7 cellular contexts compared by ENCODE assay signal in genomic region chr7:135508853-135509588, GRCh38. TPM values are rescaled to one million over a fixed set of nuclear protein-coding genes. Genes with fewer than 3 reads are reported as not detected.
DNase-seq lines count a peak whose midpoint lies in the region; ATAC-seq lines count a peak whose summit lies in the region.

No MANE protein-coding gene starts in this region.

- H3K9ac ChIP-seq in ES-I3 (ENCODE audit: low read depth, low read length): peak overlapping the region; percentile 99

- no peak overlapping the region for H3K4me3 Mint-ChIP-seq in activated naive CD4-positive, alpha-beta T cell treated with anti-CD3 and anti-CD28 coated beads, Interleukin-2, amount 10 ng/mL, durations not matched to agents 7 days and 5 days

- H3K4me1 Mint-ChIP-seq in activated naive CD4-positive, alpha-beta T cell treated with anti-CD3 and anti-CD28 coated beads, Interleukin-2, amount 10 ng/mL, durations not matched to agents 7 days and 5 days: peaks cover 9% of the 10 kb centered on the region

- H3K36me3 Mint-ChIP-seq in activated naive CD4-positive, alpha-beta T cell treated with anti-CD3 and anti-CD28 coated beads, Interleukin-2, amount 10 ng/mL, durations not matched to agents 7 days and 5 days: peaks cover 2% of the 10 kb centered on the region

- peak; percentile 21 for ATAC-seq in GM21737 (IDR thresholded peaks at IDR 0.05; ENCODE audit: unreplicated experiment)
- peak; percentile 11 for ATAC-seq in left ventricle myocardium superior

- no peaks in the 10 kb centered on the region for H3K9me3 ChIP-seq in ES-I3 (ENCODE audit: control insufficient read depth, insufficient read depth, low read length)

- H3K27ac Mint-ChIP-seq in activated naive CD4-positive, alpha-beta T cell treated with anti-CD3 and anti-CD28 coated beads, Interleukin-2, amount 10 ng/mL, durations not matched to agents 7 days and 5 days: no peak overlapping the region

- no peaks in the 10 kb centered on the region for H3K27me3 Mint-ChIP-seq in activated naive CD4-positive, alpha-beta T cell treated with anti-CD3 and anti-CD28 coated beads, Interleukin-2, amount 10 ng/mL, durations not matched to agents 7 days and 5 days

- DNase-seq in NCI-H526 treated with DMSO at 0.1 percent for 48 hours (lab: John Stamatoyannopoulos, UW) (peak; percentile 54), left ventricle myocardium superior (no peak), retina (peak; percentile 73), NCI-H446 treated with DMSO at 0.1 percent for 48 hours (lab: John Stamatoyannopoulos, UW) (no peak)
- peak; percentile 50 for DNase-seq in activated naive CD4-positive, alpha-beta T cell treated with anti-CD3 and anti-CD28 coated beads, Interleukin-2, amount 10 ng/mL, durations not matched to agents 7 days and 5 days

- H3K9me3 Mint-ChIP-seq in activated naive CD4-positive, alpha-beta T cell treated with anti-CD3 and anti-CD28 coated beads, Interleukin-2, amount 10 ng/mL, durations not matched to agents 7 days and 5 days: no peaks in the 10 kb centered on the region

- H3K36me3 ChIP-seq in ES-I3 (ENCODE audit: insufficient read depth, low read length): no peaks in the 10 kb centered on the region

- H3K4me1 ChIP-seq in ES-I3 (ENCODE audit: insufficient read depth, low read length): 0 out of 2 replicates have a peak, but pooled peaks cover 3% of the 10 kb centered on the region

- CTCF ChIA-PET in activated naive CD4-positive, alpha-beta T cell treated with anti-CD3 and anti-CD28 coated beads, Interleukin-2, amount 10 ng/mL, durations not matched to agents 7 days and 5 days (lab: Charles Lee): no interaction called here

- intact Hi-C loops in left ventricle myocardium superior (cut with micrococcal nuclease): no loop called here

RNA-seq across cellular contexts. Expression of gene CNOT4, which starts 0.9 kb away (rescaled TPM):
- 26.6 TPM for total RNA-seq in left ventricle myocardium superior

RNA-seq across cellular contexts. Expression of gene NUP205, which starts 48.7 kb away (rescaled TPM):
- 16.0 TPM for total RNA-seq in left ventricle myocardium superior

Comparison
In these comparisons a context has a peak if more than half of its experiments do, and no peak if none do; other contexts are left out.
1. DNase-seq: peak in NCI-H526 treated with DMSO at 0.1 percent for 48 hours (single experiment), activated naive CD4-positive, alpha-beta T cell treated with anti-CD3 and anti-CD28 coated beads, Interleukin-2, amount 10 ng/mL, durations not matched to agents 7 days and 5 days (single experiment) and retina (single experiment); none in left ventricle myocardium superior (single experiment) and NCI-H446 treated with DMSO at 0.1 percent for 48 hours (single experiment).